In genomic region chr6:151167034-151167433, GRCh38 we compare ENCODE assay signal across 31 cellular contexts.
"Had no signal": no experiment of that assay in that cellular context is flagged by ENCODE, and none has a peak within 500 bp of the region (broad histone marks: within the 10 kb centered on the region; RNA-seq: fewer than 3 reads in every experiment).

No MANE protein-coding gene starts in this region.

- DNase-seq: activated CD4-positive, alpha-beta memory T cell treated with anti-CD3 and anti-CD28 coated beads, Interleukin-2, amount 10 ng/mL, durations not matched to agents 7 days and 5 days; activated CD4-positive, alpha-beta T cell treated with anti-CD3 and anti-CD28 coated beads for 1 hour; activated CD4-positive, alpha-beta T cell treated with anti-CD3 and anti-CD28 coated beads for 36 hours; activated CD4-positive, alpha-beta T cell treated with anti-CD3 and anti-CD28 coated beads for 48 hours; activated CD4-positive, alpha-beta T cell treated with anti-CD3 and anti-CD28 coated beads, Interleukin-2, amount 10 ng/mL, durations not matched to agents 7 days and 5 days; activated CD4-positive, alpha-beta T cell treated with anti-CD3 and anti-CD28 coated beads, Interleukin-2, amount 50 U/mL, for 48 hours; activated CD4-positive, CD25-positive, alpha-beta regulatory T cell; activated CD8-positive, alpha-beta memory T cell treated with anti-CD3 and anti-CD28 coated beads for 24 hours; activated CD8-positive, alpha-beta memory T cell treated with anti-CD3 and anti-CD28 coated beads, Interleukin-2, amount 10 ng/mL, durations not matched to agents 7 days and 5 days; activated CD8-positive, alpha-beta memory T cell treated with anti-CD3 and anti-CD28 coated beads, Interleukin-2, amount 50 U/mL, for 48 hours; activated CD8-positive, alpha-beta T cell treated with anti-CD3 and anti-CD28 coated beads, Interleukin-2, amount 10 ng/mL, durations not matched to agents 7 days and 5 days; activated effector memory CD4-positive, alpha-beta T cell treated with Interleukin-2 at 50 U/mL for 16 hours; activated gamma-delta T cell; activated naive CD4-positive, alpha-beta T cell treated with anti-CD3 and anti-CD28 coated beads, Interleukin-2, amount 10 ng/mL, durations not matched to agents 7 days and 5 days; activated naive CD4-positive, alpha-beta T cell treated with Interleukin-2 at 50 U/mL for 16 hours; activated naive CD8-positive, alpha-beta T cell treated with anti-CD3 and anti-CD28 coated beads, Interleukin-2, amount 10 ng/mL, durations not matched to agents 7 days and 5 days; activated naive CD8-positive, alpha-beta T cell treated with anti-CD3 and anti-CD28 coated beads, Interleukin-2, amount 50 U/mL, for 24 hours; activated T-cell treated with anti-CD3 and anti-CD28 coated beads, Interleukin-2, amount 50 U/mL, for 24 hours; activated T-cell treated with anti-CD3 and anti-CD28 coated beads, Interleukin-2, amount 50 U/mL, for 48 hours; amygdala; anterior cingulate cortex; caudate nucleus; cerebellar nuclear complex; T-helper 17 cell had no signal

- ATAC-seq: activated CD4-positive, alpha-beta T cell treated with anti-CD3 and anti-CD28 coated beads for 36 hours; activated CD4-positive, CD25-positive, alpha-beta regulatory T cell treated with anti-CD3 and anti-CD28 coated beads, Interleukin-2, amount 50 U/mL, for 24 hours; activated CD8-positive, alpha-beta memory T cell treated with anti-CD3 and anti-CD28 coated beads, Interleukin-2, amount 10 ng/mL, durations not matched to agents 7 days and 5 days; activated CD8-positive, alpha-beta T cell treated with anti-CD3 and anti-CD28 coated beads, Interleukin-2, amount 10 ng/mL, durations not matched to agents 7 days and 5 days; activated naive CD8-positive, alpha-beta T cell treated with anti-CD3 and anti-CD28 coated beads, Interleukin-2, amount 50 U/mL, for 24 hours; T-helper 17 cell; WTC11 had no signal

- H3K9me3 ChIP-seq: ascending aorta had no signal

- H3K27ac ChIP-seq: ascending aorta, cardiac muscle cell, VCaP had no signal

- FAIRE-seq: bronchial epithelial cell, TTC549 had no signal

- H3K4me1 ChIP-seq: ascending aorta had no signal

- H3K36me3 ChIP-seq: ascending aorta, cardiac muscle cell had no signal

- H3K27me3 ChIP-seq: ascending aorta, cardiac muscle cell had no signal

- H3K4me3 ChIP-seq: ascending aorta, cardiac muscle cell had no signal
